In the genomic region with DNA sequence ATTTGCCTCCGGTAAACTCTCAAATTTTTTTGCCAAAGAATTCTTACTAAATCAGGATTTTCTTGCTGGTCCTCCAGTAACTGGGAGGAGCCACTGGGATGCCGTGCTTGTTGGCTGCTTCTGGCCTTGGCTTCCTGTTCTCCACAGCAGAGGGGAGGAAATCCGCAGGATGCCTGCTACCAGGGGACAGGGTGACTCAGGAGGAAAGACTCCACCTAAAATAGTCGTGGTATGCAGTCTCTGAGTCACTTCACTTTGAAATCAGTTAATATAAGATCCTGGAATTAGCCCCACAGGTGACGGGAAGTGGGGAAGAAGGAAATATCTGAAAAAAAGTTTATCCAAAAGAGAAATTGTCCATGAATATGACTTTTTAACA, we compare ENCODE assay signal across 8 cellular contexts. TPM values are rescaled to one million over a fixed set of nuclear protein-coding genes. Genes with fewer than 3 reads are reported as not detected.
DNase-seq lines count a peak whose midpoint lies in the region; ATAC-seq, FAIRE-seq and TF ChIP-seq lines count a peak whose summit lies in the region.

No MANE protein-coding gene starts in this region.

- H4K20me1 ChIP-seq in fibroblast of lung (ENCODE audit: control insufficient read depth, extremely low read depth, insufficient read depth, low read length) (no peaks in the 10 kb centered on the region), osteoblast (ENCODE audit: insufficient read depth, low read length) (no peaks in the 10 kb centered on the region)

- H3K9me3 ChIP-seq in fibroblast of lung (ENCODE audit: control insufficient read depth, insufficient read depth, low read depth, low read length) (no peaks in the 10 kb centered on the region), osteoblast (ENCODE audit: low read depth, low read length) (no peaks in the 10 kb centered on the region)

- FAIRE-seq in H54 (lab: Jason Lieb, UNC) (peak; percentile 99), RCC 7860 (lab: Jason Lieb, UNC) (peak; percentile 99)

- H2AFZ ChIP-seq in fibroblast of lung (ENCODE audit: low read length) = no peak overlapping the region
- no peak overlapping the region for H2AFZ ChIP-seq in osteoblast (ENCODE audit: low read length)

- H3K9ac ChIP-seq in fibroblast of lung (ENCODE audit: insufficient read depth, low read length) = no peak overlapping the region

- peaks cover 11% of the 10 kb centered on the region for H3K4me1 ChIP-seq in fibroblast of lung (ENCODE audit: control insufficient read depth, extremely low read depth, insufficient read depth, low read length)
- peaks cover 38% of the 10 kb centered on the region for H3K4me1 ChIP-seq in osteoblast (ENCODE audit: insufficient read depth, low read length)

- H3K36me3 ChIP-seq in fibroblast of lung (ENCODE audit: control insufficient read depth, insufficient read depth, low read length) = no peaks in the 10 kb centered on the region
- H3K36me3 ChIP-seq in osteoblast (ENCODE audit: insufficient read depth, low read length) = no peaks in the 10 kb centered on the region

- H3K27ac ChIP-seq in fibroblast of lung (ENCODE audit: insufficient read depth, low read length) (peak overlapping the region; percentile 74), osteoblast (ENCODE audit: low read depth, low read length) (peak overlapping the region; percentile 82)

- H3K27me3 ChIP-seq in fibroblast of lung (ENCODE audit: control insufficient read depth, insufficient read depth, low read length) (no peaks in the 10 kb centered on the region), osteoblast (ENCODE audit: insufficient read depth, low read length) (no peaks in the 10 kb centered on the region)

- peak; percentile 45 for DNase-seq in H54 (ENCODE audit: insufficient read length, low spot score)
- peak; percentile 99 for DNase-seq in RCC 7860 (ENCODE audit: low spot score)
- DNase-seq in fibroblast of lung (ENCODE audit: low read depth in 2 of 2) = peak; percentile 79 to 99
- DNase-seq in osteoblast (ENCODE audit: insufficient read length, low spot score, missing footprints) = peak; percentile 64
- DNase-seq in activated naive CD4-positive, alpha-beta T cell treated with anti-CD3 and anti-CD28 coated beads, Interleukin-2, amount 50 U/mL, for 16 hours = no peak
- no peak for DNase-seq in activated CD4-positive, CD25-positive, alpha-beta regulatory T cell (lab: John Stamatoyannopoulos, UW)

- ATAC-seq in GM18498 (IDR thresholded peaks at IDR 0.05; ENCODE audit: unreplicated experiment) (no peak), GM21390 (IDR thresholded peaks at IDR 0.05; ENCODE audit: unreplicated experiment) (no peak)

- H3K4me2 ChIP-seq in fibroblast of lung (ENCODE audit: extremely low read depth, insufficient read depth, low read length) (peak overlapping the region; percentile 68), osteoblast (ENCODE audit: insufficient read depth, low read length) (peak overlapping the region; percentile 69)

- TF ChIP-seq POLR2A in H54 (IDR thresholded peaks at IDR 0.05; ENCODE audit: low read depth, low read length) = no peak

- TF ChIP-seq CTCF in fibroblast of lung (conservative IDR thresholded peaks at IDR 0.05 in 1 of 2, IDR thresholded peaks at IDR 0.05 in 1 of 2; ENCODE audit: low read depth in 1 of 2, low read length in 2 of 2) = no peak
- no peak for TF ChIP-seq CTCF in osteoblast (IDR thresholded peaks at IDR 0.05; ENCODE audit: extremely low read depth, low read depth, low read length)

- no peak overlapping the region for H3K4me3 ChIP-seq in fibroblast of lung (replicated peaks in 1 of 4; ENCODE audit: control extremely low read depth in 1 of 4, insufficient read depth in 1 of 4, low read depth in 3 of 4, low read length in 4 of 4)
- peak overlapping the region; percentile 5 for H3K4me3 ChIP-seq in osteoblast (ENCODE audit: insufficient read depth, low read length)

- H3K79me2 ChIP-seq in fibroblast of lung (ENCODE audit: control insufficient read depth, insufficient read depth, low read length) = no peaks in the 10 kb centered on the region
- no peaks in the 10 kb centered on the region for H3K79me2 ChIP-seq in osteoblast (ENCODE audit: insufficient read depth, low read length)

RNA-seq across cellular contexts. Expression of a gene that starts 6.5 kb away (rescaled TPM):
- not detected in 2 replicates for total RNA-seq in fibroblast of lung
- not detected in 2 replicates for polyA plus RNA-seq in fibroblast of lung
- polyA plus RNA-seq in fibroblast of lung (2012) = not detected in 2 replicates
- not detected in 2 replicates for polyA minus RNA-seq in fibroblast of lung (ENCODE audit: low replicate concordance)
- total RNA-seq in osteoblast = 0.29 TPM in 1 of 2 replicates, not detected in the other

RNA-seq across cellular contexts. Expression of a gene that starts 37.5 kb away (rescaled TPM):
- total RNA-seq in fibroblast of lung = 46.0 and 423 TPM in 2 replicates
- 301 and 353 TPM in 2 replicates for polyA plus RNA-seq in fibroblast of lung
- polyA plus RNA-seq in fibroblast of lung (2012) = 158 and 193 TPM in 2 replicates
- 73.5 and 103 TPM in 2 replicates for polyA minus RNA-seq in fibroblast of lung (ENCODE audit: low replicate concordance)
- 209 and 210 TPM in 2 replicates for total RNA-seq in osteoblast

Comparison
In these comparisons a context has a peak if more than half of its experiments do, and no peak if none do; other contexts are left out.
1. DNase-seq: peak in H54 (single experiment), RCC 7860 (single experiment), fibroblast of lung (2 of 2) and osteoblast (single experiment); none in activated naive CD4-positive, alpha-beta T cell treated with anti-CD3 and anti-CD28 coated beads, Interleukin-2, amount 50 U/mL, for 16 hours (single experiment) and activated CD4-positive, CD25-positive, alpha-beta regulatory T cell (0 of 4).